12 cellular contexts compared by ENCODE assay signal in genomic region chr17:78416311-78416711, GRCh38. TPM values are rescaled to one million over a fixed set of nuclear protein-coding genes. Genes with fewer than 3 reads are reported as not detected.
DNase-seq lines count a peak whose midpoint lies in the region; ATAC-seq and TF ChIP-seq lines count a peak whose summit lies in the region.
"Had no signal": no experiment of that assay in that cellular context is flagged by ENCODE, and none has a peak within 500 bp of the region (broad histone marks: within the 10 kb centered on the region; RNA-seq: fewer than 3 reads in every experiment).

No MANE protein-coding gene starts in this region.

- H3K27ac Mint-ChIP-seq in activated T-helper 17 cell treated with anti-CD3 and anti-CD28 coated beads, Interleukin-2, amount 50 U/mL, for 72 hours = peak overlapping the region; percentile 94

- H3K4me1 ChIP-seq in IMR-90 (ENCODE audit: control insufficient read depth, insufficient read depth, low read length) = peaks cover 23% of the 10 kb centered on the region
- peaks cover 29% of the 10 kb centered on the region for H3K4me1 ChIP-seq in right cardiac atrium (ENCODE audit: control insufficient read depth, insufficient read depth, low read length)

- peak overlapping the region; percentile 50 for H3K4ac ChIP-seq in IMR-90 (ENCODE audit: low read depth, low read length)

- 0 out of 2 replicates have a peak overlapping the region, but pooled peaks have one; percentile 35 for H3K56ac ChIP-seq in IMR-90 (ENCODE audit: extremely low read depth, insufficient read depth, low read length)

- peaks cover 35% of the 10 kb centered on the region for H4K20me1 ChIP-seq in IMR-90 (ENCODE audit: insufficient read depth, low read length)

- H3K9ac ChIP-seq in IMR-90 (ENCODE audit: low read depth, low read length) = peak overlapping the region; percentile 40; the same call in 1 of the 2 replicates

- no peaks in the 10 kb centered on the region for H3K27me3 Mint-ChIP-seq in activated T-helper 17 cell treated with anti-CD3 and anti-CD28 coated beads, Interleukin-2, amount 50 U/mL, for 72 hours

- no peak for TF ChIP-seq RAD21 in IMR-90 (IDR thresholded peaks at IDR 0.05; ENCODE audit: low read length)

- H4K91ac ChIP-seq in IMR-90 (ENCODE audit: insufficient read depth, low read depth, low read length) = peak overlapping the region; percentile 47; the same call in 1 of the 2 replicates

- peak overlapping the region in 1 of 2 experiments; percentile 43; a peak in 1 of 4 replicates for H4K8ac ChIP-seq in IMR-90 (ENCODE audit: low read depth in 2 of 2, low read length in 2 of 2)

- H3K4me3 ChIP-seq in IMR-90 (ENCODE audit: insufficient read depth, low read depth, low read length) = no peak overlapping the region
- H3K4me3 ChIP-seq in right cardiac atrium (ENCODE audit: low read length) = no peak overlapping the region
- no peak overlapping the region for H3K4me3 ChIP-seq in skin epidermis
- no peak overlapping the region for H3K4me3 ChIP-seq in WERI-Rb-1 (ENCODE audit: low read depth, low read length)

- peak overlapping the region; percentile 56; the same call in 1 of the 2 replicates for H2AK5ac ChIP-seq in IMR-90 (ENCODE audit: low read depth, low read length)

- BruUV-seq in IMR-90 (replicated peaks; lab: Mats Ljungman, UMichigan) = no TSS peak

- no peak overlapping the region; the same call in 1 of the 2 replicates for H4K5ac ChIP-seq in IMR-90 (ENCODE audit: low read depth, low read length)

- H2BK120ac ChIP-seq in IMR-90 (ENCODE audit: low read depth, low read length) = 0 out of 2 replicates have a peak overlapping the region, but pooled peaks have one; percentile 18

- peak overlapping the region; percentile 23; the same call in 1 of the 2 replicates for H3K23ac ChIP-seq in IMR-90 (ENCODE audit: low read depth, low read length)

- DNase-seq in IMR-90 (peak; percentile 16), right cardiac atrium (peak in 2 of 3 donors; percentile 64 to 68), WERI-Rb-1 (no peak), GM13977 (ENCODE audit: low spot score) (no peak)
- DNase-seq: activated CD4-positive, alpha-beta T cell treated with anti-CD3 and anti-CD28 coated beads for 48 hours; erythroblast; H7; NCI-H748 treated with DMSO at 0.1 percent for 48 hours; nucleus accumbens had no signal

- dilution Hi-C loops in IMR-90 (cut with HindIII; ENCODE audit: low sequenced_read_pairs, unreplicated experiment) = no loop called here

- H3K4me3 Mint-ChIP-seq in activated T-helper 17 cell treated with anti-CD3 and anti-CD28 coated beads, Interleukin-2, amount 50 U/mL, for 72 hours = peak overlapping the region; percentile 73

- H3K4me1 Mint-ChIP-seq in activated T-helper 17 cell treated with anti-CD3 and anti-CD28 coated beads, Interleukin-2, amount 50 U/mL, for 72 hours = peaks cover 51% of the 10 kb centered on the region

- no peak overlapping the region for H3K14ac ChIP-seq in IMR-90 (replicated peaks; ENCODE audit: low read depth, low read length)

- peaks cover 41 to 85% of the 10 kb centered on the region in 2 experiments for H3K79me1 ChIP-seq in IMR-90 (ENCODE audit: low read depth in 1 of 2, low read length in 2 of 2)

- H3K9me3 Mint-ChIP-seq in activated T-helper 17 cell treated with anti-CD3 and anti-CD28 coated beads, Interleukin-2, amount 50 U/mL, for 72 hours = no peaks in the 10 kb centered on the region

- TF ChIP-seq CTCF in IMR-90 (conservative IDR thresholded peaks at IDR 0.05; ENCODE audit: low read depth, low read length) (no peak), WERI-Rb-1 (IDR thresholded peaks at IDR 0.05; ENCODE audit: low read depth, low read length) (no peak), GM13977 (IDR thresholded peaks at IDR 0.05; ENCODE audit: extremely low read depth, insufficient read depth, missing control alignments) (no peak)

- POLR2A ChIA-PET in IMR-90 (lab: Charles Lee; ENCODE audit: unreplicated experiment) = interaction anchor here (0.8 kb wide), 1 partner anchor 57 kb away, joined by 3 read pairs; no protein-coding TSS in a partner anchor

- no peak overlapping the region for H2BK15ac ChIP-seq in IMR-90 (ENCODE audit: low read depth, low read length)

- peaks cover 93% of the 10 kb centered on the region for H3K36me3 Mint-ChIP-seq in activated T-helper 17 cell treated with anti-CD3 and anti-CD28 coated beads, Interleukin-2, amount 50 U/mL, for 72 hours (ENCODE audit: low read depth)

- H2BK5ac ChIP-seq in IMR-90 (ENCODE audit: low read depth, low read length, poor library complexity, severe bottlenecking) = no peak overlapping the region

- peak overlapping the region; percentile 60 for H3K27ac ChIP-seq in IMR-90 (ENCODE audit: insufficient read depth, low read length)
- peak overlapping the region; percentile 88 for H3K27ac ChIP-seq in right cardiac atrium (ENCODE audit: low read length)
- peak overlapping the region in 20 of 21 experiments; percentile 38 to 89 (median 80) for H3K27ac ChIP-seq in skin epidermis
- no peak overlapping the region for H3K27ac ChIP-seq in WERI-Rb-1

- no peak overlapping the region for H2AFZ ChIP-seq in IMR-90 (replicated peaks; ENCODE audit: low read length, poor library complexity)

- peaks cover 49% of the 10 kb centered on the region for H3K36me3 ChIP-seq in IMR-90 (ENCODE audit: control insufficient read depth, insufficient read depth, low read length)
- H3K36me3 ChIP-seq in WERI-Rb-1 = peaks cover 53% of the 10 kb centered on the region

- peaks cover 17% of the 10 kb centered on the region for H3K9me1 ChIP-seq in IMR-90 (ENCODE audit: insufficient read depth, low read length)

- in situ Hi-C loops in IMR-90 (cut with MboI; ENCODE audit: low sequenced_read_pairs) (loop anchor here (5.0 kb wide), 1 partner anchor 54 kb away; the partner anchor contains the start of gene SOCS3), GM13977 (cut with MboI; ENCODE audit: low pct_unique_long_range_greater_than_20kb, low sequenced_read_pairs, unreplicated experiment) (no loop called here)

- H3K9me3 ChIP-seq in IMR-90 (ENCODE audit: control insufficient read depth, insufficient read depth, low read length) = no peaks in the 10 kb centered on the region
- H3K9me3 ChIP-seq in right cardiac atrium (ENCODE audit: control insufficient read depth, low read length) = no peaks in the 10 kb centered on the region
- no peaks in the 10 kb centered on the region for H3K9me3 ChIP-seq in WERI-Rb-1 (ENCODE audit: severe bottlenecking)

- no peak overlapping the region for H3K18ac ChIP-seq in IMR-90 (ENCODE audit: low read depth, low read length)

- peak; percentile 33 for ATAC-seq in IMR-90 (ENCODE audit: low read depth)
- no peak for ATAC-seq in activated T-helper 17 cell treated with anti-CD3 and anti-CD28 coated beads, Interleukin-2, amount 50 U/mL, for 72 hours (replicated peaks)
- ATAC-seq in right cardiac atrium = peak in 1 of 2 donors; percentile 7
- ATAC-seq in HG02642 (IDR thresholded peaks at IDR 0.05; ENCODE audit: poor library complexity, unreplicated experiment) = no peak

- TF ChIP-seq POLR2A in IMR-90 (IDR thresholded peaks at IDR 0.05; ENCODE audit: low read depth, low read length) = no peak

- H3K27me3 ChIP-seq in IMR-90 (ENCODE audit: control insufficient read depth, insufficient read depth, low read length) = no peaks in the 10 kb centered on the region
- H3K27me3 ChIP-seq in right cardiac atrium (ENCODE audit: control insufficient read depth, insufficient read depth) = no peaks in the 10 kb centered on the region
- H3K27me3 ChIP-seq in WERI-Rb-1 (ENCODE audit: insufficient read depth, low read depth, severe bottlenecking) = no peaks in the 10 kb centered on the region

- no peak overlapping the region; the same call in 1 of the 2 replicates for H2BK20ac ChIP-seq in IMR-90 (ENCODE audit: low read depth, low read length)

- WGBS in IMR-90 (ENCODE audit: extremely low coverage in 2 of 2, insufficient read length in 1 of 2), 2 experiments = 70% methylated on average over 2 of the region's 7 CpGs; no CpG with 5 or more reads in 1 of the 2 experiments
- 41% methylated on average over 7 of the region's 7 CpGs for WGBS in right cardiac atrium

- CTCF ChIA-PET in IMR-90 (lab: Yijun Ruan, JAX) = interaction anchor here (1.5 kb wide), 1 partner anchor 56 kb away, joined by 5 read pairs; no protein-coding TSS in a partner anchor

- intact Hi-C loops in IMR-90 (cut with micrococcal nuclease) (no loop called here), right cardiac atrium (cut with DNase I) (loop anchor here in 1 of 4 donors (5.0 kb wide), 1 partner anchor 34 kb away; no protein-coding TSS in a partner anchor)

- no peak overlapping the region for H3K4me2 ChIP-seq in IMR-90 (ENCODE audit: low read depth, low read length)

- no peak overlapping the region for H2AK9ac ChIP-seq in IMR-90 (replicated peaks; ENCODE audit: low read depth, low read length, poor library complexity)

TF ChIP-seq in IMR-90, 13 proteins besides CTCF, POLR2A, EP300 and RAD21:
- TF ChIP-seq CHD1 (IDR thresholded peaks at IDR 0.05; ENCODE audit: low read depth, low read length) = no peak
- TF ChIP-seq BHLHE40 (IDR thresholded peaks at IDR 0.05; ENCODE audit: low read depth, low read length) = no peak
- TF ChIP-seq NFE2L2 (IDR thresholded peaks at IDR 0.05; ENCODE audit: low read depth, low read length) = no peak
- TF ChIP-seq MXI1 (IDR thresholded peaks at IDR 0.05; ENCODE audit: borderline replicate concordance, low read depth, low read length) = no peak
- TF ChIP-seq MAZ (IDR thresholded peaks at IDR 0.05; ENCODE audit: borderline replicate concordance, low read depth, low read length) = no peak
- TF ChIP-seq RCOR1 (IDR thresholded peaks at IDR 0.05; ENCODE audit: insufficient replicate concordance, low read length) = no peak
- TF ChIP-seq SMC3 (IDR thresholded peaks at IDR 0.05; ENCODE audit: low read depth, low read length) = no peak
- TF ChIP-seq MAFK (IDR thresholded peaks at IDR 0.05; ENCODE audit: low read depth, low read length) = no peak
- no peak for TF ChIP-seq FOS (IDR thresholded peaks at IDR 0.05; ENCODE audit: low read depth, low read length)

RNA-seq across cellular contexts. Expression of gene PGS1, which starts 37.9 kb away (rescaled TPM):
- total RNA-seq in IMR-90 (2012; rRNA removed) = 14.4 and 18.5 TPM in 2 replicates
- polyA plus RNA-seq in IMR-90 (2012; rRNA removed) = 35.5 and 43.2 TPM in 2 replicates
- polyA plus RNA-seq in IMR-90 (2012; cell fraction: cytosol; rRNA removed) = 26.3 and 45.8 TPM in 2 replicates
- polyA plus RNA-seq in IMR-90 (2012; cell fraction: nucleus; rRNA removed; ENCODE audit: low replicate concordance) = 189 and 191 TPM in 2 replicates
- 100 to 1,000 TPM in 1 of 2 donors, 10 to 100 TPM in 1; 76.1 to 101 TPM for total RNA-seq in activated T-helper 17 cell treated with anti-CD3 and anti-CD28 coated beads, Interleukin-2, amount 50 U/mL, for 72 hours
- total RNA-seq in right cardiac atrium = 10 to 100 TPM; 20.2 to 22.2 (median 20.8) TPM
- polyA plus RNA-seq in right cardiac atrium = 13.9 TPM

RNA-seq across cellular contexts. Expression of gene SOCS3, which starts 56.4 kb away (rescaled TPM):
- total RNA-seq in IMR-90 (2012; rRNA removed) (19.7 and 19.9 TPM in 2 replicates), right cardiac atrium (10 to 100 TPM in 3 of 4 donors, 1 to 10 TPM in 1; 6.6 to 51.2 (median 11.6) TPM)
- polyA plus RNA-seq in IMR-90 (2012; rRNA removed) (18.3 and 19.2 TPM in 2 replicates), right cardiac atrium (52.6 TPM)
- 29.0 and 102 TPM in 2 replicates for polyA plus RNA-seq in IMR-90 (2012; cell fraction: cytosol; rRNA removed)
- 163 and 202 TPM in 2 replicates for polyA plus RNA-seq in IMR-90 (2012; cell fraction: nucleus; rRNA removed; ENCODE audit: low replicate concordance)
- total RNA-seq in activated T-helper 17 cell treated with anti-CD3 and anti-CD28 coated beads, Interleukin-2, amount 50 U/mL, for 72 hours = 100 to 1,000 TPM; 129 to 175 TPM

Comparison
In these comparisons a context has a peak if more than half of its experiments do, and no peak if none do; other contexts are left out.
1. DNase-seq: peak in IMR-90 (single experiment) and right cardiac atrium (2 of 3); none in WERI-Rb-1 (single experiment) and GM13977 (single experiment).